19 cellular contexts compared by ENCODE assay signal in the genomic region with DNA sequence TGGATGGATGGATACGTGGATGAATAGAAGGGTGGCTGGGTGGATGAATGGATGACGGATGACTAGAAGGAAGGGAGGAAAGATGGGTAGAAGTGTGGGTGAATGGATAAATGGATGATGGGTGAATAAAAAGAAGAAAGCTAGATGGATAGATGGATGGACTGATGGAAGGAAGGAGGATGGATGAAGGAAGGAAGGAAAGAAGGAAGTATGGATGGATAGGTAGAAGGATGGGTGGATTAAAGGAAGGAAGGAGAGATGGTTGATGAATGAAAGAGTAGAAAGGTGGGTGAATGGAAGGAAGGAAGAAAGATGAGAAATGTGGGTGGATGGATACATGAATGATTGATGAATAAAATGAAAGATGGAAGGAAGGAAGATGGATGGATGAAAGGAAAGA. TPM values are rescaled to one million over a fixed set of nuclear protein-coding genes. Genes with fewer than 3 reads are reported as not detected.
A peak's percentile ranks its signal among the peaks of the same experiment; 100 is the strongest.
DNase-seq lines count a peak whose midpoint lies in the region; ATAC-seq and TF ChIP-seq lines count a peak whose summit lies in the region.
"Had no signal": no experiment of that assay in that cellular context is flagged by ENCODE, and none has a peak within 500 bp of the region (broad histone marks: within the 10 kb centered on the region; RNA-seq: fewer than 3 reads in every experiment).

No MANE protein-coding gene starts in this region.

- CTCF ChIA-PET in CD4-positive, alpha-beta T cell (lab: Charles Lee) = no interaction called here

- H3K27ac Mint-ChIP-seq in activated T-cell treated with anti-CD3 and anti-CD28 coated beads, Interleukin-2, amount 50 U/mL, for 24 hours = peak overlapping the region; percentile 2
- H3K27ac Mint-ChIP-seq in CD4-positive, alpha-beta T cell = peak overlapping the region; percentile 83
- peak overlapping the region; percentile 72 for H3K27ac Mint-ChIP-seq in activated T-helper 17 cell treated with anti-CD3 and anti-CD28 coated beads, Interleukin-2, amount 50 U/mL, for 72 hours
- peak overlapping the region; percentile 64 to 97 (median 86) for H3K27ac Mint-ChIP-seq in naive thymus-derived CD8-positive, alpha-beta T cell
- H3K27ac Mint-ChIP-seq: H9 had no signal

- DNase-seq in activated T-cell treated with anti-CD3 and anti-CD28 coated beads, Interleukin-2, amount 50 U/mL, for 24 hours = no peak
- no peak for DNase-seq in activated T-cell treated with anti-CD3 and anti-CD28 coated beads, Interleukin-2, amount 50 U/mL, for 4 hours
- no peak for DNase-seq in CD4-positive, alpha-beta T cell
- no peak for DNase-seq in naive thymus-derived CD8-positive, alpha-beta T cell
- DNase-seq in C1 segment of cervical spinal cord (lab: John Stamatoyannopoulos, UW) = no peak
- no peak for DNase-seq in stimulated activated CD4-positive, alpha-beta T cell treated with anti-CD3 and anti-CD28 coated beads, Interleukin-2, amount 100 ng/mL, for 48 hours
- DNase-seq in occipital lobe (lab: John Stamatoyannopoulos, UW) = no peak
- DNase-seq: DND-41, H9, IMR-90, Kasumi-1, MM.1S, NCI-H1092 treated with DMSO at 0.1 percent for 48 hours, NCI-H1694 treated with DMSO at 0.1 percent for 48 hours, NCI-H2107, NCI-H2227 treated with DMSO at 0.1 percent for 48 hours, NCI-H524 treated with DMSO at 0.1 percent for 48 hours had no signal

- no peak for ATAC-seq in activated T-cell treated with anti-CD3 and anti-CD28 coated beads, Interleukin-2, amount 50 U/mL, for 4 hours
- ATAC-seq in CD4-positive, alpha-beta T cell (ENCODE audit: poor library complexity) = no peak
- ATAC-seq in activated T-helper 17 cell treated with anti-CD3 and anti-CD28 coated beads, Interleukin-2, amount 50 U/mL, for 72 hours (replicated peaks) = no peak
- no peak for ATAC-seq in naive thymus-derived CD8-positive, alpha-beta T cell

- H3K27ac ChIP-seq in CD4-positive, alpha-beta T cell (ENCODE audit: low read depth, low read length) = peak overlapping the region; percentile 55

- H3K4me1 Mint-ChIP-seq in activated T-cell treated with anti-CD3 and anti-CD28 coated beads, Interleukin-2, amount 50 U/mL, for 24 hours (ENCODE audit: low read depth) = peaks cover 52% of the 10 kb centered on the region
- peaks cover 53% of the 10 kb centered on the region for H3K4me1 Mint-ChIP-seq in activated T-cell treated with anti-CD3 and anti-CD28 coated beads, Interleukin-2, amount 50 U/mL, for 4 hours (ENCODE audit: low read depth)
- H3K4me1 Mint-ChIP-seq in CD4-positive, alpha-beta T cell (ENCODE audit: low read depth) = peaks cover 61% of the 10 kb centered on the region
- peaks cover 18% of the 10 kb centered on the region for H3K4me1 Mint-ChIP-seq in activated T-helper 17 cell treated with anti-CD3 and anti-CD28 coated beads, Interleukin-2, amount 50 U/mL, for 72 hours
- H3K4me1 Mint-ChIP-seq in naive thymus-derived CD8-positive, alpha-beta T cell = peaks cover 41 to 81% (median 67%) of the 10 kb centered on the region in 4 donors
- H3K4me1 Mint-ChIP-seq: H9 had no signal

- POLR2A ChIA-PET in CD4-positive, alpha-beta T cell (lab: Charles Lee) = interaction anchor here (0.8 kb wide), 2 partner anchors 9 to 18 kb away, joined by 3 read pairs; no protein-coding TSS in a partner anchor
- POLR2A ChIA-PET in naive thymus-derived CD8-positive, alpha-beta T cell (lab: Charles Lee) = interaction anchor here (0.6 to 5.5 kb wide), 3 partner anchors 14 to 26 kb away, joined by 3 to 49 read pairs (median 5); partner anchors contain the start of gene ARHGEF18

- H3K9me3 Mint-ChIP-seq in activated T-cell treated with anti-CD3 and anti-CD28 coated beads, Interleukin-2, amount 50 U/mL, for 24 hours = no peaks in the 10 kb centered on the region
- no peaks in the 10 kb centered on the region for H3K9me3 Mint-ChIP-seq in activated T-cell treated with anti-CD3 and anti-CD28 coated beads, Interleukin-2, amount 50 U/mL, for 4 hours
- no peaks in the 10 kb centered on the region for H3K9me3 Mint-ChIP-seq in CD4-positive, alpha-beta T cell
- peaks cover 2% of the 10 kb centered on the region for H3K9me3 Mint-ChIP-seq in activated T-helper 17 cell treated with anti-CD3 and anti-CD28 coated beads, Interleukin-2, amount 50 U/mL, for 72 hours
- peaks cover 0 to 6% (median 0%) of the 10 kb centered on the region in 9 donors for H3K9me3 Mint-ChIP-seq in naive thymus-derived CD8-positive, alpha-beta T cell

- H3K27me3 ChIP-seq in CD4-positive, alpha-beta T cell (ENCODE audit: control insufficient read depth, insufficient read depth, low read length) = no peaks in the 10 kb centered on the region

- H3K4me3 Mint-ChIP-seq in activated T-cell treated with anti-CD3 and anti-CD28 coated beads, Interleukin-2, amount 50 U/mL, for 24 hours = no peak overlapping the region
- H3K4me3 Mint-ChIP-seq in activated T-cell treated with anti-CD3 and anti-CD28 coated beads, Interleukin-2, amount 50 U/mL, for 4 hours = no peak overlapping the region
- no peak overlapping the region for H3K4me3 Mint-ChIP-seq in CD4-positive, alpha-beta T cell
- no peak overlapping the region for H3K4me3 Mint-ChIP-seq in activated T-helper 17 cell treated with anti-CD3 and anti-CD28 coated beads, Interleukin-2, amount 50 U/mL, for 72 hours
- peak overlapping the region in 4 of 10 donors; percentile 12 to 34 (median 31) for H3K4me3 Mint-ChIP-seq in naive thymus-derived CD8-positive, alpha-beta T cell
- H3K4me3 Mint-ChIP-seq: CD14-positive monocyte, H9 had no signal

- H3K9me3 ChIP-seq in CD4-positive, alpha-beta T cell (ENCODE audit: control insufficient read depth, low read length) = no peaks in the 10 kb centered on the region

- H3K27me3 Mint-ChIP-seq in activated T-cell treated with anti-CD3 and anti-CD28 coated beads, Interleukin-2, amount 50 U/mL, for 24 hours = no peaks in the 10 kb centered on the region
- no peaks in the 10 kb centered on the region for H3K27me3 Mint-ChIP-seq in activated T-cell treated with anti-CD3 and anti-CD28 coated beads, Interleukin-2, amount 50 U/mL, for 4 hours (ENCODE audit: low read depth)
- H3K27me3 Mint-ChIP-seq in CD4-positive, alpha-beta T cell = no peaks in the 10 kb centered on the region
- no peaks in the 10 kb centered on the region for H3K27me3 Mint-ChIP-seq in activated T-helper 17 cell treated with anti-CD3 and anti-CD28 coated beads, Interleukin-2, amount 50 U/mL, for 72 hours
- H3K27me3 Mint-ChIP-seq in naive thymus-derived CD8-positive, alpha-beta T cell = no peaks in the 10 kb centered on the region

- TF ChIP-seq CTCF in CD4-positive, alpha-beta T cell (IDR thresholded peaks at IDR 0.05) = no peak

- H3K36me3 Mint-ChIP-seq in activated T-cell treated with anti-CD3 and anti-CD28 coated beads, Interleukin-2, amount 50 U/mL, for 24 hours (ENCODE audit: low read depth) = peaks cover 47% of the 10 kb centered on the region
- peaks cover 35% of the 10 kb centered on the region for H3K36me3 Mint-ChIP-seq in activated T-cell treated with anti-CD3 and anti-CD28 coated beads, Interleukin-2, amount 50 U/mL, for 4 hours (ENCODE audit: insufficient read depth)
- H3K36me3 Mint-ChIP-seq in CD4-positive, alpha-beta T cell (ENCODE audit: low read depth) = peaks cover 98% of the 10 kb centered on the region
- peaks cover 44% of the 10 kb centered on the region for H3K36me3 Mint-ChIP-seq in activated T-helper 17 cell treated with anti-CD3 and anti-CD28 coated beads, Interleukin-2, amount 50 U/mL, for 72 hours (ENCODE audit: low read depth)
- H3K36me3 Mint-ChIP-seq in naive thymus-derived CD8-positive, alpha-beta T cell = peaks cover 2 to 93% (median 12%) of the 10 kb centered on the region in 3 donors

- intact Hi-C loops in CD4-positive, alpha-beta T cell (cut with DNase I, micrococcal nuclease) = no loop called here

RNA-seq across cellular contexts. Expression of gene ARHGEF18, which starts 14.5 kb away (rescaled TPM):
- total RNA-seq in activated T-cell treated with anti-CD3 and anti-CD28 coated beads, Interleukin-2, amount 50 U/mL, for 4 hours = 10 to 100 TPM; 33.2 to 38.6 (median 35.4) TPM
- 100 to 1,000 TPM; 121 TPM for total RNA-seq in CD4-positive, alpha-beta T cell
- 10 to 100 TPM; 47.8 to 58.6 TPM for total RNA-seq in activated T-helper 17 cell treated with anti-CD3 and anti-CD28 coated beads, Interleukin-2, amount 50 U/mL, for 72 hours
- total RNA-seq in naive thymus-derived CD8-positive, alpha-beta T cell = 100 to 1,000 TPM; 118 to 140 TPM
- polyA plus RNA-seq in naive thymus-derived CD8-positive, alpha-beta T cell = 10 to 100 TPM in 1 of 3 donors, 1 to 10 TPM in 2; 3.2 to 10.6 (median 5.6) TPM
- total RNA-seq in occipital lobe = 28.7 TPM

Comparison
In these comparisons a context has a peak if more than half of its experiments do, and no peak if none do; other contexts are left out.
1. H3K27ac Mint-ChIP-seq: peak in every context shown above with its lines; median percentile 86 in naive thymus-derived CD8-positive, alpha-beta T cell; 83 in CD4-positive, alpha-beta T cell; 72 in activated T-helper 17 cell treated with anti-CD3 and anti-CD28 coated beads, Interleukin-2, amount 50 U/mL, for 72 hours; 2 in activated T-cell treated with anti-CD3 and anti-CD28 coated beads, Interleukin-2, amount 50 U/mL, for 24 hours.